Comparison of ENCODE assay signal across 16 cellular contexts in the genomic region with DNA sequence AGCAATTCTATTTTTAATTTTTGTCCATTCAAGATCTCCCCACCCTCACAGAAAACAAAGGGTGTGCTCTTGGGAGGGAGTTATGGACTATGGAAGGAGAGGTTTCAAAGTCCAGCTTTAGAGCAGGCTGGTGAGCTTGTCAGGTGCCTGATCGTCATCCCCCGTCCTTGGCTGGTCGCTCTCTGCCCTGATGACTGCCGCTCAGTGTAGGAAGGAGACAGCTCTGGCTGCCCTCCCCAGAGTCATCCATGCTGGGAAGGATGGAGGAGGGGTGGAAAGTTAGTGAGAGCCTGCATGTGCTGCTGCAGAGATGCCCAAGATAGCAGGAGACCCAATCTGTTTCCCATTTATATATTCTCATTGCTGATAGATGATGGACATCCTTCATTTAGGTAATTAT.
A peak's percentile ranks its signal among the peaks of the same experiment; 100 is the strongest.
DNase-seq lines count a peak whose midpoint lies in the region; ATAC-seq and TF ChIP-seq lines count a peak whose summit lies in the region.
"Had no signal": no experiment of that assay in that cellular context is flagged by ENCODE, and none has a peak within 500 bp of the region (broad histone marks: within the 10 kb centered on the region; RNA-seq: fewer than 3 reads in every experiment).

No MANE protein-coding gene starts in this region.

- H3K4me1 ChIP-seq in Peyer's patch (peaks cover 0 to 5% (median 0%) of the 10 kb centered on the region in 4 donors), mucosa of descending colon (ENCODE audit: low read depth) (peaks cover 27% of the 10 kb centered on the region)
- H3K4me1 ChIP-seq: ascending aorta had no signal

- H3K4me3 ChIP-seq in Peyer's patch (no peak overlapping the region), mucosa of descending colon (no peak overlapping the region)
- H3K4me3 ChIP-seq: ascending aorta, thoracic aorta had no signal

- TF ChIP-seq POLR2A in Peyer's patch (IDR thresholded peaks at IDR 0.05): peak in 1 of 2 donors; percentile 78

- peak in 2 of 3 donors; percentile 85 for DNase-seq in Peyer's patch
- DNase-seq in globus pallidus (ENCODE audit: low spot score): peak; percentile 93
- DNase-seq in mucosa of descending colon: peak; percentile 78 to 81 (median 81)
- peak in 48 of 49 donors; percentile 18 to 89 (median 68) for DNase-seq in substantia nigra (lab: John Stamatoyannopoulos, UW)
- DNase-seq in NCI-H1417 (lab: John Stamatoyannopoulos, UW): no peak
- no peak for DNase-seq in hepatic stellate cell (ENCODE audit: low spot score)
- DNase-seq: activated CD4-positive, alpha-beta T cell treated with anti-CD3 and anti-CD28 coated beads, Interleukin-2, amount 50 U/mL, for 4 hours; activated naive CD4-positive, alpha-beta T cell treated with Interleukin-2 at 50 U/mL for 16 hours; effector memory CD8-positive, alpha-beta T cell; NCI-H146; NCI-H774; SHP77 treated with DMSO at 0.1 percent for 48 hours had no signal

- H3K9me3 ChIP-seq in Peyer's patch (no peaks in the 10 kb centered on the region), mucosa of descending colon (no peaks in the 10 kb centered on the region)
- H3K9me3 ChIP-seq: ascending aorta, thoracic aorta had no signal

- peak overlapping the region in 2 of 4 donors; percentile 59 to 64 for H3K27ac ChIP-seq in Peyer's patch
- H3K27ac ChIP-seq in substantia nigra (ENCODE audit: low read depth, low read length, poor library complexity, severe bottlenecking): peak overlapping the region; percentile 94
- H3K27ac ChIP-seq: ascending aorta, thoracic aorta, VCaP had no signal

- H3K36me3 ChIP-seq in Peyer's patch: no peaks in the 10 kb centered on the region
- H3K36me3 ChIP-seq in mucosa of descending colon (ENCODE audit: low read depth): no peaks in the 10 kb centered on the region
- H3K36me3 ChIP-seq: thoracic aorta had no signal

- H3K27me3 ChIP-seq in Peyer's patch: no peaks in the 10 kb centered on the region
- H3K27me3 ChIP-seq: ascending aorta had no signal

- peak; percentile 94 for ATAC-seq in mucosa of descending colon
- ATAC-seq in GM18519 (IDR thresholded peaks at IDR 0.05; ENCODE audit: low FRiP score, unreplicated experiment): no peak
- ATAC-seq: effector memory CD8-positive, alpha-beta T cell had no signal

- TF ChIP-seq CTCF in Peyer's patch (IDR thresholded peaks at IDR 0.05): no peak
- TF ChIP-seq CTCF in mucosa of descending colon (IDR thresholded peaks at IDR 0.05): no peak

- intact Hi-C loops in mucosa of descending colon (cut with DNase I, micrococcal nuclease): no loop called here

Comparison
In these comparisons a context has a peak if more than half of its experiments do, and no peak if none do; other contexts are left out.
1. DNase-seq: peak in Peyer's patch (2 of 3), globus pallidus (single experiment), mucosa of descending colon (3 of 3) and substantia nigra (48 of 49); none in NCI-H1417 (0 of 3) and hepatic stellate cell (single experiment).